Comparison of ENCODE assay signal across 1 cellular context in genomic region chr11:86176165-86176884, GRCh38.
TF ChIP-seq lines count a peak whose summit lies in the region.

No MANE protein-coding gene starts in this region.

TF ChIP-seq in K562, 482 proteins besides CTCF, POLR2A, EP300 and RAD21 (continued from another document and continues in another):
- TF ChIP-seq, protein P1, sequence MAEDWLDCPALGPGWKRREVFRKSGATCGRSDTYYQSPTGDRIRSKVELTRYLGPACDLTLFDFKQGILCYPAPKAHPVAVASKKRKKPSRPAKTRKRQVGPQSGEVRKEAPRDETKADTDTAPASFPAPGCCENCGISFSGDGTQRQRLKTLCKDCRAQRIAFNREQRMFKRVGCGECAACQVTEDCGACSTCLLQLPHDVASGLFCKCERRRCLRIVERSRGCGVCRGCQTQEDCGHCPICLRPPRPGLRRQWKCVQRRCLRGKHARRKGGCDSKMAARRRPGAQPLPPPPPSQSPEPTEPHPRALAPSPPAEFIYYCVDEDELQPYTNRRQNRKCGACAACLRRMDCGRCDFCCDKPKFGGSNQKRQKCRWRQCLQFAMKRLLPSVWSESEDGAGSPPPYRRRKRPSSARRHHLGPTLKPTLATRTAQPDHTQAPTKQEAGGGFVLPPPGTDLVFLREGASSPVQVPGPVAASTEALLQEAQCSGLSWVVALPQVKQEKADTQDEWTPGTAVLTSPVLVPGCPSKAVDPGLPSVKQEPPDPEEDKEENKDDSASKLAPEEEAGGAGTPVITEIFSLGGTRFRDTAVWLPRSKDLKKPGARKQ (CRISPR knock-in tag; IDR thresholded peaks at IDR 0.05), result no peak
- TF ChIP-seq ELF2 (CRISPR knock-in tag; IDR thresholded peaks at IDR 0.05) (no peak), NR2C1 (IDR thresholded peaks at IDR 0.05) (no peak), NR2C1 (tag; IDR thresholded peaks at IDR 0.05) (no peak), TAF1 (IDR thresholded peaks at IDR 0.05; ENCODE audit: control insufficient read depth, extremely low read depth, insufficient read depth, low read length, severe bottlenecking) (no peak), MTA2 (IDR thresholded peaks at IDR 0.05; ENCODE audit: low read depth) (peak; percentile 78), E2F4 (CRISPR knock-in tag; IDR thresholded peaks at IDR 0.05; ENCODE audit: low read depth) (no peak), DACH1 (IDR thresholded peaks at IDR 0.05; ENCODE audit: partially characterized antibody) (peak; percentile 79), BHLHE40 (IDR thresholded peaks at IDR 0.05; ENCODE audit: low read length) (no peak), TCF7L2 (IDR thresholded peaks at IDR 0.05; ENCODE audit: low read depth, low read length) (no peak), BMI1 (IDR thresholded peaks at IDR 0.05; ENCODE audit: low read length) (no peak), SAFB2 (IDR thresholded peaks at IDR 0.05; ENCODE audit: borderline replicate concordance, low read depth, low read length, severe bottlenecking) (no peak), RHOXF2B (CRISPR knock-in tag; conservative IDR thresholded peaks at IDR 0.05) (no peak), SNAPC5 (CRISPR knock-in tag; IDR thresholded peaks at IDR 0.05) (no peak), ZNF707 (CRISPR knock-in tag; conservative IDR thresholded peaks at IDR 0.05) (no peak), NFIX (CRISPR knock-in tag; IDR thresholded peaks at IDR 0.05; ENCODE audit: low read depth) (no peak), FUS (optimal IDR thresholded peaks at IDR 0.05; ENCODE audit: low read depth, low read length) (no peak), CREBBP (IDR thresholded peaks at IDR 0.05; ENCODE audit: low read depth, low read length) (no peak), SMAD4 (CRISPR knock-in tag; conservative IDR thresholded peaks at IDR 0.05) (no peak; the same call in 1 of the 2 replicates), U2AF1 (optimal IDR thresholded peaks at IDR 0.05; ENCODE audit: low read depth, low read length) (no peak), TSC22D4 (tag; IDR thresholded peaks at IDR 0.05) (no peak), FOXK2 (conservative IDR thresholded peaks at IDR 0.05 in 1 of 2, IDR thresholded peaks at IDR 0.05 in 1 of 2; ENCODE audit: low read depth in 2 of 2) (peak; percentile 48 to 54; a peak in 3 of 4 replicates), TAF7 (tag; IDR thresholded peaks at IDR 0.05) (no peak), E2F8 (IDR thresholded peaks at IDR 0.05; ENCODE audit: low read depth, partially characterized antibody) (peak; percentile 52), LARP7 (IDR thresholded peaks at IDR 0.05) (no peak), SMARCC2 (IDR thresholded peaks at IDR 0.05; ENCODE audit: low read depth) (peak; percentile 88), KDM1A (IDR thresholded peaks at IDR 0.05) (peak; percentile 83 to 85), FOXK1 (CRISPR knock-in tag; IDR thresholded peaks at IDR 0.05; ENCODE audit: borderline replicate concordance) (no peak), U2AF2 (optimal IDR thresholded peaks at IDR 0.05; ENCODE audit: low read depth, low read length) (no peak), STAG1 (CRISPR knock-in tag; IDR thresholded peaks at IDR 0.05; ENCODE audit: borderline replicate concordance) (no peak), ZBED1 (IDR thresholded peaks at IDR 0.05) (no peak), ZNF24 (IDR thresholded peaks at IDR 0.05) (no peak; the same call in 1 of the 2 replicates), ZEB2 (IDR thresholded peaks at IDR 0.05) (peak; percentile 92), RBM22 (IDR thresholded peaks at IDR 0.05; ENCODE audit: low read depth, low read length, poor library complexity, severe bottlenecking) (no peak), BCOR (IDR thresholded peaks at IDR 0.05) (peak; percentile 25; the same call in 1 of the 2 replicates), MCM3 (IDR thresholded peaks at IDR 0.05) (no peak), ZNF384 (IDR thresholded peaks at IDR 0.05; ENCODE audit: low read depth, low read length) (peak; percentile 68), L3MBTL2 (IDR thresholded peaks at IDR 0.05) (no peak), DEAF1 (CRISPR knock-in tag; IDR thresholded peaks at IDR 0.05) (0 out of 2 replicates have a peak, but pooled peaks have one; percentile 17), NFXL1 (CRISPR knock-in tag; IDR thresholded peaks at IDR 0.05) (no peak), HMGN3 (IDR thresholded peaks at IDR 0.05; ENCODE audit: borderline replicate concordance, extremely low read depth, insufficient read length, low read depth, low read length) (peak; percentile 33), KAT2B (IDR thresholded peaks at IDR 0.05; ENCODE audit: low read depth, low read length) (no peak), HDAC8 (tag; IDR thresholded peaks at IDR 0.05) (no peak), ZNF184 (CRISPR knock-in tag; IDR thresholded peaks at IDR 0.05) (no peak), CCAR2 (IDR thresholded peaks at IDR 0.05; ENCODE audit: low read depth, low read length) (no peak)
- TF ChIP-seq, protein P2, sequence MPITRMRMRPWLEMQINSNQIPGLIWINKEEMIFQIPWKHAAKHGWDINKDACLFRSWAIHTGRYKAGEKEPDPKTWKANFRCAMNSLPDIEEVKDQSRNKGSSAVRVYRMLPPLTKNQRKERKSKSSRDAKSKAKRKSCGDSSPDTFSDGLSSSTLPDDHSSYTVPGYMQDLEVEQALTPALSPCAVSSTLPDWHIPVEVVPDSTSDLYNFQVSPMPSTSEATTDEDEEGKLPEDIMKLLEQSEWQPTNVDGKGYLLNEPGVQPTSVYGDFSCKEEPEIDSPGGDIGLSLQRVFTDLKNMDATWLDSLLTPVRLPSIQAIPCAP (CRISPR knock-in tag; IDR thresholded peaks at IDR 0.05; ENCODE audit: borderline replicate concordance), result no peak
- TF ChIP-seq, protein P3, sequence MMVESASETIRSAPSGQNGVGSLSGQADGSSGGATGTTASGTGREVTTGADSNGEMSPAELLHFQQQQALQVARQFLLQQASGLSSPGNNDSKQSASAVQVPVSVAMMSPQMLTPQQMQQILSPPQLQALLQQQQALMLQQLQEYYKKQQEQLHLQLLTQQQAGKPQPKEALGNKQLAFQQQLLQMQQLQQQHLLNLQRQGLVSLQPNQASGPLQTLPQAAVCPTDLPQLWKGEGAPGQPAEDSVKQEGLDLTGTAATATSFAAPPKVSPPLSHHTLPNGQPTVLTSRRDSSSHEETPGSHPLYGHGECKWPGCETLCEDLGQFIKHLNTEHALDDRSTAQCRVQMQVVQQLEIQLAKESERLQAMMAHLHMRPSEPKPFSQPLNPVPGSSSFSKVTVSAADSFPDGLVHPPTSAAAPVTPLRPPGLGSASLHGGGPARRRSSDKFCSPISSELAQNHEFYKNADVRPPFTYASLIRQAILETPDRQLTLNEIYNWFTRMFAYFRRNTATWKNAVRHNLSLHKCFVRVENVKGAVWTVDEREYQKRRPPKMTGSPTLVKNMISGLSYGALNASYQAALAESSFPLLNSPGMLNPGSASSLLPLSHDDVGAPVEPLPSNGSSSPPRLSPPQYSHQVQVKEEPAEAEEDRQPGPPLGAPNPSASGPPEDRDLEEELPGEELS (CRISPR knock-in tag; IDR thresholded peaks at IDR 0.05; ENCODE audit: borderline replicate concordance), result no peak
- TF ChIP-seq, protein P4, sequence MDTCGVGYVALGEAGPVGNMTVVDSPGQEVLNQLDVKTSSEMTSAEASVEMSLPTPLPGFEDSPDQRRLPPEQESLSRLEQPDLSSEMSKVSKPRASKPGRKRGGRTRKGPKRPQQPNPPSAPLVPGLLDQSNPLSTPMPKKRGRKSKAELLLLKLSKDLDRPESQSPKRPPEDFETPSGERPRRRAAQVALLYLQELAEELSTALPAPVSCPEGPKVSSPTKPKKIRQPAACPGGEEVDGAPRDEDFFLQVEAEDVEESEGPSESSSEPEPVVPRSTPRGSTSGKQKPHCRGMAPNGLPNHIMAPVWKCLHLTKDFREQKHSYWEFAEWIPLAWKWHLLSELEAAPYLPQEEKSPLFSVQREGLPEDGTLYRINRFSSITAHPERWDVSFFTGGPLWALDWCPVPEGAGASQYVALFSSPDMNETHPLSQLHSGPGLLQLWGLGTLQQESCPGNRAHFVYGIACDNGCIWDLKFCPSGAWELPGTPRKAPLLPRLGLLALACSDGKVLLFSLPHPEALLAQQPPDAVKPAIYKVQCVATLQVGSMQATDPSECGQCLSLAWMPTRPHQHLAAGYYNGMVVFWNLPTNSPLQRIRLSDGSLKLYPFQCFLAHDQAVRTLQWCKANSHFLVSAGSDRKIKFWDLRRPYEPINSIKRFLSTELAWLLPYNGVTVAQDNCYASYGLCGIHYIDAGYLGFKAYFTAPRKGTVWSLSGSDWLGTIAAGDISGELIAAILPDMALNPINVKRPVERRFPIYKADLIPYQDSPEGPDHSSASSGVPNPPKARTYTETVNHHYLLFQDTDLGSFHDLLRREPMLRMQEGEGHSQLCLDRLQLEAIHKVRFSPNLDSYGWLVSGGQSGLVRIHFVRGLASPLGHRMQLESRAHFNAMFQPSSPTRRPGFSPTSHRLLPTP (IDR thresholded peaks at IDR 0.05; ENCODE audit: borderline replicate concordance, extremely low read depth, insufficient read length), result no peak
- TF ChIP-seq, protein P5, sequence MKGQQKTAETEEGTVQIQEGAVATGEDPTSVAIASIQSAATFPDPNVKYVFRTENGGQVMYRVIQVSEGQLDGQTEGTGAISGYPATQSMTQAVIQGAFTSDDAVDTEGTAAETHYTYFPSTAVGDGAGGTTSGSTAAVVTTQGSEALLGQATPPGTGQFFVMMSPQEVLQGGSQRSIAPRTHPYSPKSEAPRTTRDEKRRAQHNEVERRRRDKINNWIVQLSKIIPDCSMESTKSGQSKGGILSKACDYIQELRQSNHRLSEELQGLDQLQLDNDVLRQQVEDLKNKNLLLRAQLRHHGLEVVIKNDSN (CRISPR knock-in tag; IDR thresholded peaks at IDR 0.05), result no peak
- TF ChIP-seq, protein P6, sequence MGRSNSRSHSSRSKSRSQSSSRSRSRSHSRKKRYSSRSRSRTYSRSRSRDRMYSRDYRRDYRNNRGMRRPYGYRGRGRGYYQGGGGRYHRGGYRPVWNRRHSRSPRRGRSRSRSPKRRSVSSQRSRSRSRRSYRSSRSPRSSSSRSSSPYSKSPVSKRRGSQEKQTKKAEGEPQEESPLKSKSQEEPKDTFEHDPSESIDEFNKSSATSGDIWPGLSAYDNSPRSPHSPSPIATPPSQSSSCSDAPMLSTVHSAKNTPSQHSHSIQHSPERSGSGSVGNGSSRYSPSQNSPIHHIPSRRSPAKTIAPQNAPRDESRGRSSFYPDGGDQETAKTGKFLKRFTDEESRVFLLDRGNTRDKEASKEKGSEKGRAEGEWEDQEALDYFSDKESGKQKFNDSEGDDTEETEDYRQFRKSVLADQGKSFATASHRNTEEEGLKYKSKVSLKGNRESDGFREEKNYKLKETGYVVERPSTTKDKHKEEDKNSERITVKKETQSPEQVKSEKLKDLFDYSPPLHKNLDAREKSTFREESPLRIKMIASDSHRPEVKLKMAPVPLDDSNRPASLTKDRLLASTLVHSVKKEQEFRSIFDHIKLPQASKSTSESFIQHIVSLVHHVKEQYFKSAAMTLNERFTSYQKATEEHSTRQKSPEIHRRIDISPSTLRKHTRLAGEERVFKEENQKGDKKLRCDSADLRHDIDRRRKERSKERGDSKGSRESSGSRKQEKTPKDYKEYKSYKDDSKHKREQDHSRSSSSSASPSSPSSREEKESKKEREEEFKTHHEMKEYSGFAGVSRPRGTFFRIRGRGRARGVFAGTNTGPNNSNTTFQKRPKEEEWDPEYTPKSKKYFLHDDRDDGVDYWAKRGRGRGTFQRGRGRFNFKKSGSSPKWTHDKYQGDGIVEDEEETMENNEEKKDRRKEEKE (IDR thresholded peaks at IDR 0.05; ENCODE audit: borderline replicate concordance in 1 of 2, control insufficient read depth in 1 of 2, low read depth in 2 of 2, low read length in 1 of 2), result no peak
